11 cellular contexts compared by ENCODE assay signal in the genomic region with DNA sequence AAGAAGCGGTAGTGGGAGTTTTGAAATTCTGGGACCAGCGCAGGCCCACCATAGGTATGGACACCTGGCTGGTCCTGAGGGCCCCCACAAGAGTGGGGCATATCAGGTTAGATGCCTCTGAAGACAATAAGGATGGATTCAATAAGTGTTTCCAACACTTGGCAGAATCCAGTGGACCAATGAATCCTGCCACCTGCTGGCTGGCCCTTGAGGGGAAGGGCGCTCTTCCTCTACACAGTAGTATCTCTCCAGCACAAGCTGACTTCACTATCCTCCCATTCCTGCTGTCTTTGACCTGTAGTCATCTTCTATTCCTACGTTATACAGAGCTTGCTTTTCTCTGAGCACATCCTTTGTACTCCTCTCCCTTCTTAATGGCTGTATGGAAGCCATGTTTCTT.
DNase-seq lines count a peak whose midpoint lies in the region; ATAC-seq and TF ChIP-seq lines count a peak whose summit lies in the region.
"Had no signal": no experiment of that assay in that cellular context is flagged by ENCODE, and none has a peak within 500 bp of the region (broad histone marks: within the 10 kb centered on the region; RNA-seq: fewer than 3 reads in every experiment).

No MANE protein-coding gene starts in this region.

- H3K36me3 ChIP-seq in RWPE2 (ENCODE audit: low read depth), result no peaks in the 10 kb centered on the region
- no peaks in the 10 kb centered on the region for H3K36me3 ChIP-seq in spleen
- H3K36me3 ChIP-seq: BLaER1 treated with 17β-estradiol and CSF1 and Interleukin-3, amounts not matched to agents 10 nM and 100 nM had no signal

- peak; percentile 1 for DNase-seq in SIG-M5 treated with dmso at 0.1 percent for 504 hours (lab: John Stamatoyannopoulos, UW; ENCODE audit: unreplicated experiment)
- no peak for DNase-seq in SIG-M5 (lab: John Stamatoyannopoulos, UW)
- no peak for DNase-seq in RWPE2 (ENCODE audit: low spot score)
- peak; percentile 38 for DNase-seq in glutamatergic neuron
- no peak for DNase-seq in spleen
- DNase-seq in GM10248 (ENCODE audit: extremely low spot score), result no peak
- DNase-seq: stimulated activated naive CD8-positive, alpha-beta T cell treated with anti-CD3 and anti-CD28 coated beads, Interleukin-15, Interleukin-2, amounts not matched to agents 100 U/mL and 50 U/mL, for 24 hours had no signal

- H3K4me3 ChIP-seq in RWPE2 (ENCODE audit: severe bottlenecking), result no peak overlapping the region
- H3K4me3 ChIP-seq in spleen, result no peak overlapping the region
- H3K4me3 ChIP-seq: BLaER1 treated with 17β-estradiol and CSF1 and Interleukin-3, amounts not matched to agents 10 nM and 100 nM had no signal

- H3K9me3 ChIP-seq in RWPE2 (ENCODE audit: severe bottlenecking) (no peaks in the 10 kb centered on the region), spleen (peaks cover 0 to 5% (median 0%) of the 10 kb centered on the region in 8 donors)

- H3K4me1 Mint-ChIP-seq in glutamatergic neuron (ENCODE audit: low read depth, unreplicated experiment), result no peaks in the 10 kb centered on the region

- H3K36me3 Mint-ChIP-seq in glutamatergic neuron (ENCODE audit: unreplicated experiment), result peaks cover 8% of the 10 kb centered on the region

- no peak overlapping the region for H3K4me3 Mint-ChIP-seq in glutamatergic neuron (ENCODE audit: unreplicated experiment)

- CTCF ChIA-PET in GM10248 (lab: Yijun Ruan, JAX), result no interaction called here

- WGBS in spleen, 5 donors, result 72 to 85% (median 78%) methylated on average over 4 of the region's 4 CpGs

- POLR2A ChIA-PET in GM10248 (lab: Yijun Ruan, JAX), result no interaction called here

- ATAC-seq in RWPE2 (ENCODE audit: low read depth), result no peak; the same call in 2 of the 3 replicates
- ATAC-seq in GM21381 (IDR thresholded peaks at IDR 0.05; ENCODE audit: unreplicated experiment), result no peak
- no peak for ATAC-seq in GM18870 (IDR thresholded peaks at IDR 0.05; ENCODE audit: unreplicated experiment)
- ATAC-seq: stimulated activated naive CD8-positive, alpha-beta T cell treated with anti-CD3 and anti-CD28 coated beads, Interleukin-15, Interleukin-2, amounts not matched to agents 100 U/mL and 50 U/mL, for 24 hours had no signal

- no peak overlapping the region for H3K27ac Mint-ChIP-seq in glutamatergic neuron (ENCODE audit: unreplicated experiment)

- no peak overlapping the region for H3K27ac ChIP-seq in RWPE2 (ENCODE audit: poor library complexity, severe bottlenecking)
- H3K27ac ChIP-seq in spleen, result no peak overlapping the region
- H3K27ac ChIP-seq: BLaER1 treated with 17β-estradiol and CSF1 and Interleukin-3, amounts not matched to agents 10 nM and 100 nM; parathyroid adenoma had no signal

- peaks cover 1% of the 10 kb centered on the region for H3K9me3 Mint-ChIP-seq in glutamatergic neuron (ENCODE audit: unreplicated experiment)

- intact Hi-C loops in spleen (cut with DNase I; ENCODE audit: low total_unique reads), result no loop called here

- peak; percentile 37 for TF ChIP-seq CTCF in RWPE2 (IDR thresholded peaks at IDR 0.05; ENCODE audit: poor library complexity, severe bottlenecking)
- TF ChIP-seq CTCF in glutamatergic neuron (IDR thresholded peaks at IDR 0.05; ENCODE audit: partially characterized antibody, unreplicated experiment), result peak; percentile 43
- peak in 8 of 11 experiments; percentile 21 to 55 (median 40) for TF ChIP-seq CTCF in spleen (IDR thresholded peaks at IDR 0.05 in 8 of 11, conservative IDR thresholded peaks at IDR 0.05 in 3 of 11)
- TF ChIP-seq CTCF in GM10248 (IDR thresholded peaks at IDR 0.05; ENCODE audit: control extremely low read depth, extremely low read depth, low read depth, missing control alignments), result no peak

- no peaks in the 10 kb centered on the region for H3K4me1 ChIP-seq in RWPE2 (ENCODE audit: insufficient read depth, poor library complexity, severe bottlenecking)
- H3K4me1 ChIP-seq in spleen, result no peaks in the 10 kb centered on the region
- H3K4me1 ChIP-seq: parathyroid adenoma had no signal

- no peaks in the 10 kb centered on the region for H3K27me3 ChIP-seq in RWPE2 (ENCODE audit: insufficient read depth, poor library complexity, severe bottlenecking)
- H3K27me3 ChIP-seq in spleen (replicated peaks in 1 of 7), result no peaks in the 10 kb centered on the region
- H3K27me3 ChIP-seq: BLaER1 treated with 17β-estradiol and CSF1 and Interleukin-3, amounts not matched to agents 10 nM and 100 nM had no signal

- peaks cover 6% of the 10 kb centered on the region for H3K27me3 Mint-ChIP-seq in glutamatergic neuron (ENCODE audit: unreplicated experiment)

- no peak for TF ChIP-seq POLR2A in spleen (IDR thresholded peaks at IDR 0.05)

Comparison
In these comparisons a context has a peak if more than half of its experiments do, and no peak if none do; other contexts are left out.
1. DNase-seq: peak in SIG-M5 treated with dmso at 0.1 percent for 504 hours (single experiment) and glutamatergic neuron (single experiment); none in SIG-M5 (single experiment), RWPE2 (single experiment), spleen (single experiment) and GM10248 (single experiment).